ENCODE assay signal across 20 cellular contexts in genomic region chr2:167758292-167758691, GRCh38.
"Had no signal": no experiment of that assay in that cellular context is flagged by ENCODE, and none has a peak within 500 bp of the region (broad histone marks: within the 10 kb centered on the region; RNA-seq: fewer than 3 reads in every experiment).

No MANE protein-coding gene starts in this region.

- H3K27ac ChIP-seq: PC-9 had no signal

- DNase-seq: activated B cell treated with CpG ODN at 0.5 μM for 24 hours; activated CD4-positive, alpha-beta memory T cell treated with anti-CD3 and anti-CD28 coated beads for 36 hours; activated CD4-positive, alpha-beta T cell treated with anti-CD3 and anti-CD28 coated beads, Interleukin-2, amount 10 ng/mL, durations not matched to agents 7 days and 5 days; activated CD8-positive, alpha-beta memory T cell treated with anti-CD3 and anti-CD28 coated beads for 24 hours; activated gamma-delta T cell; activated naive CD4-positive, alpha-beta T cell treated with anti-CD3 and anti-CD28 coated beads for 36 hours; activated T-cell treated with anti-CD3 and anti-CD28 coated beads, Interleukin-2, amount 50 U/mL, for 4 hours; amygdala; Karpas-422; MM.1S; NCI-H1105 treated with DMSO at 0.1 percent for 48 hours; NCI-H1436 treated with DMSO at 0.1 percent for 48 hours; NCI-H187 treated with DMSO at 0.1 percent for 48 hours; NCI-H2081 treated with DMSO at 0.1 percent for 48 hours; NCI-H446; NCI-H524; PC-9; SIG-M5; T-helper 17 cell; T-helper 9 cell had no signal

- H3K4me3 ChIP-seq: PC-9 had no signal

- H3K4me2 ChIP-seq: PC-9 had no signal

- H2AFZ ChIP-seq: PC-9 had no signal
